ENCODE assay signal across 12 cellular contexts in the genomic region with DNA sequence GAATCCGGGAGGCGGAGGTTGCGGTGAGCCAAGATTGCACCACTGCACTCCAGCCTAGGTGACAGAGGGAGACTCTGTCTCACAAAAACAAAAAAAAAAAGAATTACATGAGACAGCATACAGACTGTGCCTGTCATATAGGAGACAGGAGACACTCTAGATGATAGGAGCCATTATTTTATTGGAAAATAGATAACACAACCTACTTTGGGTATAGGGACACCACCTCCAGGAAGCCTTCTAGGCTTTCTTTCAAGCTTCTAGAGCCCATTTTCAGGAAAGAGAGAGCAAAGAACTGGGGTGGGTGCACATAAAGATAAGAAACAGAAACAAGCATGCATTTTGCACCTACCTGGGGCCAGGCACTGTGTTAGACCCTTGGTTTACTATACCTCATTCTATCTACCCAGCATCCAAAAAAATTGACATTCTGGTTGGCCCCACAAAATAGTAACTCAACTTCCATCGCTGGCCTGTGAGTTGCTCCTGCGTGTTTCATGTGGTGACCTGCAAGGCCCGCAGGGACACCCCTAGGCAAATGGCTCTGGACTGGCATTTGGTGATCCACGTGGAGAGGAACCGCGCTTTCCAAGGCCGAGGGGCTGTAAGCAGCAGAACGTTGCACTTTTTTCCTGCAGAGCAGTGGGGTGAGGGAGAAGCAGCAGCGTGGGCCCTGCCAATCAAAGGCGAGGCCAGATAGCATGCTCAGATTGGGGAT. TPM values are rescaled to one million over a fixed set of nuclear protein-coding genes. Genes with fewer than 3 reads are reported as not detected.
DNase-seq lines count a peak whose midpoint lies in the region; ATAC-seq, FAIRE-seq and TF ChIP-seq lines count a peak whose summit lies in the region.
"Had no signal": no experiment of that assay in that cellular context is flagged by ENCODE, and none has a peak within 500 bp of the region (broad histone marks: within the 10 kb centered on the region; RNA-seq: fewer than 3 reads in every experiment).

No MANE protein-coding gene starts in this region.

- no peaks in the 10 kb centered on the region for H3K23me2 ChIP-seq in H9 (ENCODE audit: insufficient read length, low read depth, low read length, poor library complexity, severe bottlenecking)
- H3K23me2 ChIP-seq in H1 (ENCODE audit: low read depth, low read length), result no peaks in the 10 kb centered on the region

- H3K9me3 Mint-ChIP-seq in H9 (no peaks in the 10 kb centered on the region), neural crest cell (no peaks in the 10 kb centered on the region)
- H3K9me3 Mint-ChIP-seq: CD8-positive, alpha-beta T cell had no signal

- H3T11ph ChIP-seq in H9 (ENCODE audit: low read length), result no peak overlapping the region

- H4K20me1 ChIP-seq in H9 (ENCODE audit: control insufficient read depth, insufficient read depth, insufficient read length) (no peaks in the 10 kb centered on the region), H1 (replicated peaks in 1 of 2; ENCODE audit: control insufficient read depth in 1 of 2, insufficient read depth in 2 of 2, low read length in 2 of 2) (no peaks in the 10 kb centered on the region)

- no peak for TF ChIP-seq POLR2A in H1 (IDR thresholded peaks at IDR 0.05; ENCODE audit: control extremely low read depth in 1 of 2, low read depth in 2 of 2, low read length in 2 of 2)

- H2BK5ac ChIP-seq in H9 (ENCODE audit: insufficient read length, low read length) (no peak overlapping the region), H1 (ENCODE audit: low read depth, low read length) (no peak overlapping the region)

- H3K9ac ChIP-seq in H9 (ENCODE audit: extremely low read depth, insufficient read length, low read length), result no peak overlapping the region
- no peak overlapping the region for H3K9ac ChIP-seq in H1 (replicated peaks in 1 of 4; ENCODE audit: extremely low read depth in 1 of 4, low read depth in 3 of 4, low read length in 3 of 4)

- H4K8ac ChIP-seq in H9 (replicated peaks; ENCODE audit: insufficient read length, low read depth, low read length) (no peak overlapping the region), H1 (ENCODE audit: extremely low read depth, insufficient read depth, low read length) (no peak overlapping the region)

- H2AFZ ChIP-seq in H9 (ENCODE audit: low read length) (no peak overlapping the region), H1 (ENCODE audit: low read length) (0 out of 2 replicates have a peak overlapping the region, but pooled peaks have one; percentile 86)

- TF ChIP-seq EP300 in H1 (IDR thresholded peaks at IDR 0.05; ENCODE audit: borderline replicate concordance in 1 of 2, low read depth in 2 of 2, low read length in 2 of 2), result no peak

- no peak overlapping the region for H2BK15ac ChIP-seq in H9 (ENCODE audit: low read depth, low read length)
- H2BK15ac ChIP-seq in H1 (ENCODE audit: low read length), result no peak overlapping the region

- no peak overlapping the region for H3K4me3 Mint-ChIP-seq in H9
- no peak overlapping the region for H3K4me3 Mint-ChIP-seq in neural crest cell
- H3K4me3 Mint-ChIP-seq: CD14-positive monocyte; CD8-positive, alpha-beta T cell had no signal

- H3K27ac Mint-ChIP-seq in H9 (peak overlapping the region in 1 of 3 experiments; percentile 78; a peak in 1 of 7 replicates), neural crest cell (ENCODE audit: unreplicated experiment) (peak overlapping the region; percentile 68)
- H3K27ac Mint-ChIP-seq: CD8-positive, alpha-beta T cell had no signal

- WGBS in H9 (ENCODE audit: extremely low coverage, insufficient read length, low lambda C conversion rate), result no CpG with 5 or more reads among the region's 13 CpGs
- WGBS in H1 (ENCODE audit: extremely low coverage in 1 of 2, insufficient coverage in 1 of 2, insufficient read length in 1 of 2, insufficient replicate concordance in 2 of 2, low coverage in 1 of 2, low lambda C conversion rate in 2 of 2, missing lambda C conversion rate in 1 of 2), 2 experiments, result 89% methylated on average over 13 of the region's 13 CpGs; no CpG with 5 or more reads in 1 of the 2 experiments
- WGBS in right cardiac atrium, result 67% methylated on average over 13 of the region's 13 CpGs

- DNase-seq in H9 (no peak), H1 (ENCODE audit: low read depth in 1 of 2, low spot score in 2 of 2) (no peak), neural crest cell (ENCODE audit: low read depth, low spot score) (no peak), NK-92 (lab: John Stamatoyannopoulos, UW; ENCODE audit: unreplicated experiment) (no peak), right cardiac atrium (no peak)
- DNase-seq: COR-L47, GF-D8 had no signal

- H3K4ac ChIP-seq in H9 (ENCODE audit: low read depth, low read length) (no peak overlapping the region), H1 (replicated peaks; ENCODE audit: insufficient read length, low read depth, low read length) (no peak overlapping the region)

- CTCF ChIA-PET in H1 (lab: Charles Lee; ENCODE audit: partially characterized antibody), result no interaction called here

- POLR2A ChIA-PET in H1 (lab: Charles Lee; ENCODE audit: partially characterized antibody), result interaction anchor here (0.7 kb wide), 1 partner anchor 58 kb away, joined by 3 read pairs; no protein-coding TSS in a partner anchor

- no peaks in the 10 kb centered on the region for H3K36me3 Mint-ChIP-seq in H9 (ENCODE audit: insufficient read depth in 1 of 3, low read depth in 3 of 3)
- no peaks in the 10 kb centered on the region for H3K36me3 Mint-ChIP-seq in neural crest cell (ENCODE audit: low read depth)
- H3K36me3 Mint-ChIP-seq: CD14-positive monocyte; CD8-positive, alpha-beta T cell had no signal

- peak overlapping the region; percentile 35 for H3K18ac ChIP-seq in H9 (ENCODE audit: insufficient read length, low read depth, low read length)
- H3K18ac ChIP-seq in H1 (ENCODE audit: extremely low read depth, low read length), result no peak overlapping the region

- no peak overlapping the region for H3K56ac ChIP-seq in H9 (ENCODE audit: insufficient read length, low read depth, low read length)
- no peak overlapping the region for H3K56ac ChIP-seq in H1 (replicated peaks; ENCODE audit: insufficient read length, low read depth, low read length)

- no peak for TF ChIP-seq CTCF in H9 (conservative IDR thresholded peaks at IDR 0.05)
- no peak for TF ChIP-seq CTCF in H1 (IDR thresholded peaks at IDR 0.05; ENCODE audit: control extremely low read depth in 1 of 3, insufficient read depth in 1 of 3, low read depth in 1 of 3, low read length in 3 of 3)
- no peak for TF ChIP-seq CTCF in neural crest cell (conservative IDR thresholded peaks at IDR 0.05)

- H2BK120ac ChIP-seq in H9 (ENCODE audit: low read depth, low read length, poor library complexity, severe bottlenecking) (no peak overlapping the region), H1 (replicated peaks; ENCODE audit: low read depth, low read length) (no peak overlapping the region)

- H3K23ac ChIP-seq in H9 (ENCODE audit: insufficient read length, low read depth, low read length), result no peak overlapping the region
- no peak overlapping the region for H3K23ac ChIP-seq in H1 (ENCODE audit: insufficient read length)

- no peaks in the 10 kb centered on the region for H3K27me3 ChIP-seq in H9 (ENCODE audit: insufficient read depth, low read length)
- no peaks in the 10 kb centered on the region for H3K27me3 ChIP-seq in H1 (replicated peaks in 1 of 4; ENCODE audit: control insufficient read depth in 3 of 4, extremely low read depth in 1 of 4, insufficient read depth in 3 of 4, low read length in 3 of 4)
- H3K27me3 ChIP-seq in right cardiac atrium (ENCODE audit: control insufficient read depth, insufficient read depth), result no peaks in the 10 kb centered on the region

- H3K9me3 ChIP-seq in H9 (ENCODE audit: control insufficient read depth, low read depth, low read length), result no peaks in the 10 kb centered on the region
- no peaks in the 10 kb centered on the region for H3K9me3 ChIP-seq in H1 (ENCODE audit: insufficient read depth in 2 of 2, low read depth in 1 of 2, low read length in 1 of 2)
- H3K9me3 ChIP-seq in right cardiac atrium (ENCODE audit: control insufficient read depth, low read length), result no peaks in the 10 kb centered on the region

- intact Hi-C loops in right cardiac atrium (cut with DNase I), result no loop called here

- no peaks in the 10 kb centered on the region for H3K79me1 ChIP-seq in H9 (ENCODE audit: insufficient read depth, low read depth, low read length, poor library complexity, severe bottlenecking)
- H3K79me1 ChIP-seq in H1 (ENCODE audit: low read depth, low read length), result no peaks in the 10 kb centered on the region

- no peaks in the 10 kb centered on the region for H3K36me3 ChIP-seq in H1 (ENCODE audit: control insufficient read depth in 2 of 4, insufficient read depth in 4 of 4, low read length in 3 of 4)

- H3K4me3 ChIP-seq in H1 (ENCODE audit: extremely low read depth in 1 of 4, insufficient read depth in 2 of 4, low read depth in 3 of 4, low read length in 4 of 4) (no peak overlapping the region), right cardiac atrium (ENCODE audit: low read length) (no peak overlapping the region)

- H2AK5ac ChIP-seq in H9 (ENCODE audit: insufficient read length, low read length) (no peak overlapping the region), H1 (ENCODE audit: low read depth, low read length) (no peak overlapping the region)

- H3K27ac ChIP-seq in H9 (ENCODE audit: insufficient read length, low read depth, low read length) (no peak overlapping the region), H1 (ENCODE audit: low read depth, low read length) (no peak overlapping the region), right cardiac atrium (ENCODE audit: low read length) (no peak overlapping the region)

- H4K5ac ChIP-seq in H9 (ENCODE audit: insufficient read length, low read depth, low read length), result no peak overlapping the region
- no peak overlapping the region for H4K5ac ChIP-seq in H1 (ENCODE audit: insufficient read length, low read depth, low read length)

- peaks cover 7 to 11% of the 10 kb centered on the region in 2 experiments for H3K4me1 Mint-ChIP-seq in H9
- peaks cover 10% of the 10 kb centered on the region for H3K4me1 Mint-ChIP-seq in neural crest cell

- H3K14ac ChIP-seq in H9 (ENCODE audit: insufficient read depth, low read length) (no peak overlapping the region), H1 (ENCODE audit: insufficient read length) (no peak overlapping the region)

- no peak for TF ChIP-seq RAD21 in H1 (IDR thresholded peaks at IDR 0.05 in 1 of 2, conservative IDR thresholded peaks at IDR 0.05 in 1 of 2; ENCODE audit: low read depth in 2 of 2, low read length in 2 of 2)

- H3K27me3 Mint-ChIP-seq in H9 (ENCODE audit: low read depth) (peaks cover 7% of the 10 kb centered on the region), neural crest cell (ENCODE audit: low read depth) (peaks cover 5% of the 10 kb centered on the region)

- no peak for FAIRE-seq in H1 (lab: Jason Lieb, UNC)
- FAIRE-seq: HepG2, HTR-8/SVneo had no signal

- H2BK20ac ChIP-seq in H9 (ENCODE audit: low read depth, low read length, poor library complexity, severe bottlenecking), result no peak overlapping the region
- H2BK20ac ChIP-seq in H1 (ENCODE audit: low read length), result no peak overlapping the region

- H2BK12ac ChIP-seq in H9 (ENCODE audit: insufficient read length, low read depth, low read length) (no peak overlapping the region), H1 (ENCODE audit: low read depth, low read length) (no peak overlapping the region)

- H3K4me2 ChIP-seq in H9 (ENCODE audit: insufficient read depth, insufficient read length, low read length) (no peak overlapping the region), H1 (ENCODE audit: insufficient read depth in 1 of 2, low read depth in 2 of 2, low read length in 2 of 2) (no peak overlapping the region; a peak in 1 of 4 replicates)

- no peaks in the 10 kb centered on the region for H3K4me1 ChIP-seq in H9 (ENCODE audit: insufficient read depth, low read length)
- H3K4me1 ChIP-seq in H1 (replicated peaks in 1 of 4; ENCODE audit: control insufficient read depth in 3 of 4, insufficient read depth in 4 of 4, low read length in 3 of 4), result peaks cover 0 to 3% (median 1%) of the 10 kb centered on the region in 4 experiments; a peak in 1 of 7 replicates
- H3K4me1 ChIP-seq in right cardiac atrium (ENCODE audit: control insufficient read depth, insufficient read depth, low read length), result no peaks in the 10 kb centered on the region

- ATAC-seq in right cardiac atrium, result no peak
- no peak for ATAC-seq in HG03139 (IDR thresholded peaks at IDR 0.05; ENCODE audit: unreplicated experiment)
- ATAC-seq: CD8-positive, alpha-beta T cell; HepG2 had no signal

- H4K91ac ChIP-seq in H9 (ENCODE audit: insufficient read length, low read depth, low read length), result no peak overlapping the region
- H4K91ac ChIP-seq in H1 (replicated peaks; ENCODE audit: insufficient read length, low read length), result no peak overlapping the region

- H3K79me2 ChIP-seq in H9 (ENCODE audit: insufficient read depth, low read length) (no peaks in the 10 kb centered on the region), H1 (ENCODE audit: control insufficient read depth in 1 of 2, insufficient read depth in 2 of 2, low read length in 2 of 2) (no peaks in the 10 kb centered on the region)

RNA-seq across cellular contexts. Expression of gene CACUL1, which starts 57.1 kb away (rescaled TPM):
- total RNA-seq in H9 (2021) (38.5 and 45.1 TPM in 2 replicates), neural crest cell (45.2 and 47.4 TPM in 2 replicates), right cardiac atrium (10 to 100 TPM; 26.0 to 37.5 (median 32.0) TPM)
- 34.2 and 43.9 TPM in 2 replicates for total RNA-seq in H1 (2021; fragmentation: NEBNext Ultra II Directional; extraction: Animal tissue kit (Norgen Biotek cat#: 25700))
- polyA plus RNA-seq in H1 (2011; rRNA removed) (4.7 and 6.5 TPM in 2 replicates), right cardiac atrium (7.9 TPM)
- polyA plus RNA-seq in H1 (2011; cell fraction: cytosol; rRNA removed), result 8.3 TPM
- 5.8 TPM for polyA plus RNA-seq in H1 (2011; cell fraction: nucleus; rRNA removed)
- polyA plus RNA-seq in H1 (2012, experiment 1 of 2), result 12.0 to 21.7 TPM (median 16.1 TPM) in 4 replicates
- 1.7 TPM for polyA plus RNA-seq in H1 (2012, experiment 2 of 2)
- 52.5 TPM for polyA plus RNA-seq in H1 (2013, experiment 1 of 2)
- polyA plus RNA-seq in H1 (2013, experiment 2 of 2), result 51.7 TPM
- 19.0 and 22.7 TPM in 2 replicates for polyA minus RNA-seq in H1 (2011; rRNA and poly(A)+ RNA removed)
- 15.1 TPM for polyA minus RNA-seq in H1 (2011; cell fraction: cytosol; rRNA and poly(A)+ RNA removed)
- polyA minus RNA-seq in H1 (2011; cell fraction: nucleus; rRNA and poly(A)+ RNA removed), result 19.5 TPM
